10 cellular contexts compared by ENCODE assay signal in the genomic region with DNA sequence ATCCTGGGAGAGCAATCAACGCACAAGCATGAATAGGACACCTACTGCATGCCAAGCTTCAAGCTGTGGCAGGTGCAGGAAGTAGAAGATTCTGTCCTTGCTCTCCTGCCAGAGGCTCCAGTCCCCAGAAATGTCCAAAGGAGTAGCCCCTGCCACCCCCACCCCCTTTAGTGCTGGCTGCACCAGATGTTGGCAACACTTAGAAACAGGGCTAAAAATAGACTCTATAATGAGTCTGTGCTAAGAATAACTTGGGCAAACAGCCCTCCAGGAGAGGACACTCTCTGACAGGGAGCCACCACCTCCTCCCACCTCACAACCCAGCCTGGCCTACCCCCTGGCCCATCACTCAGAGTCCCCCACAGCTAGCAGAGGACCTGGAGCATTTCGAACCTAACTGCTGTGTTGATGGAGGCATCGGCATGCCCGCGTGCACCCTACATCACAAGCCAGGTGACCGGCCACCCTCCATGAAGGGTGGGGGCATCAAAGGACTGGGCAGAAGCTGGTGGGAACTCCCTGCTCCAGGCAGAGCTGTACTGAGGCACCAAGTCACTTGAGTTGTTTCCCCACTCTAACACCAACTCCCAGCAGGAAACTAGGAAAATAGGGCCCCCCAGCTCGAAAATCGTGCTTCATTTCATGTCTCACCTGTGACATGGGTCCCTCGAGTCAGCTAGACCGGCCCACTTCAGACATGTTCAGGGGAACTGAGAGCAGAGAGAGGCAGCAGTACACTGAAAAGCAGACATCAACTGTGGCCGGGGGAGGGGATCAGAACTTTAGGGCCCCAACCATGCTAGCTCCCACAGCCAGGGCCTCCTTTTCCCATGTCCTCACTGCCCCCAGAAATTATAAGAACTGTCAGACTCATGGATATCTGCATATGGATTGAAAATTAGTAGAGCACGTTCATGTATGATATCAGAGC. TPM values are rescaled to one million over a fixed set of nuclear protein-coding genes. Genes with fewer than 3 reads are reported as not detected.
DNase-seq lines count a peak whose midpoint lies in the region; ATAC-seq and TF ChIP-seq lines count a peak whose summit lies in the region.
"Had no signal": no experiment of that assay in that cellular context is flagged by ENCODE, and none has a peak within 500 bp of the region (broad histone marks: within the 10 kb centered on the region; RNA-seq: fewer than 3 reads in every experiment).

No MANE protein-coding gene starts in this region.

- H3K36me3 ChIP-seq in GM06990 (ENCODE audit: control insufficient read depth, insufficient read depth, low read length): peaks cover 12% of the 10 kb centered on the region
- H3K36me3 ChIP-seq: neural progenitor cell had no signal

- DNase-seq in GM06990 (ENCODE audit: extremely low read depth, insufficient read length) (no peak), NCI-H2029 (lab: John Stamatoyannopoulos, UW) (peak; percentile 66), progenitor cell of endocrine pancreas (ENCODE audit: low spot score, unreplicated experiment) (no peak), mesothelial cell of epicardium (ENCODE audit: low spot score in 2 of 2, unreplicated experiment in 2 of 2) (no peak), KBM-7 (no peak)
- DNase-seq in activated naive CD4-positive, alpha-beta T cell treated with anti-CD3 and anti-CD28 coated beads for 36 hours: no peak
- DNase-seq: T-helper 1 cell had no signal

- intact Hi-C loops in dendritic cell treated with granulocyte-macrophage colony-stimulating factor and Interleukin-4, amounts not matched to agents 40 ng/mL and 50 ng/mL, for 4 days (cut with micrococcal nuclease): no loop called here
- intact Hi-C loops in activated naive CD4-positive, alpha-beta T cell treated with anti-CD3 and anti-CD28 coated beads for 36 hours (cut with micrococcal nuclease): no loop called here

- H3K4me3 Mint-ChIP-seq in dendritic cell treated with granulocyte-macrophage colony-stimulating factor and Interleukin-4, amounts not matched to agents 40 ng/mL and 50 ng/mL, for 4 days: no peak overlapping the region
- no peak overlapping the region for H3K4me3 Mint-ChIP-seq in progenitor cell of endocrine pancreas (ENCODE audit: low read depth)
- H3K4me3 Mint-ChIP-seq in mesothelial cell of epicardium: no peak overlapping the region
- H3K4me3 Mint-ChIP-seq in activated naive CD4-positive, alpha-beta T cell treated with anti-CD3 and anti-CD28 coated beads for 36 hours: no peak overlapping the region
- H3K4me3 Mint-ChIP-seq: neural progenitor cell had no signal

- peak overlapping the region; percentile 41 for H3K4me3 ChIP-seq in GM06990 (replicated peaks; ENCODE audit: low read depth, low read length)
- H3K4me3 ChIP-seq: neural progenitor cell had no signal

- in situ Hi-C loops in KBM-7 (cut with MboI; ENCODE audit: low pct_unique_long_range_greater_than_20kb, low sequenced_read_pairs): no loop called here

- CTCF ChIA-PET in activated naive CD4-positive, alpha-beta T cell treated with anti-CD3 and anti-CD28 coated beads for 36 hours (lab: Charles Lee): interaction anchor here (0.5 to 1.1 kb wide), 7 partner anchors 9 to 514 kb away, joined by 3 to 6 read pairs (median 3); no protein-coding TSS in a partner anchor

- H3K4me1 Mint-ChIP-seq in dendritic cell treated with granulocyte-macrophage colony-stimulating factor and Interleukin-4, amounts not matched to agents 40 ng/mL and 50 ng/mL, for 4 days (ENCODE audit: low read depth): peaks cover 92% of the 10 kb centered on the region
- H3K4me1 Mint-ChIP-seq in progenitor cell of endocrine pancreas (ENCODE audit: low read depth) (no peaks in the 10 kb centered on the region), mesothelial cell of epicardium (peaks cover 9% of the 10 kb centered on the region)
- H3K4me1 Mint-ChIP-seq in activated naive CD4-positive, alpha-beta T cell treated with anti-CD3 and anti-CD28 coated beads for 36 hours (ENCODE audit: low read depth): peaks cover 15% of the 10 kb centered on the region

- H3K27me3 Mint-ChIP-seq in dendritic cell treated with granulocyte-macrophage colony-stimulating factor and Interleukin-4, amounts not matched to agents 40 ng/mL and 50 ng/mL, for 4 days: no peaks in the 10 kb centered on the region
- H3K27me3 Mint-ChIP-seq in progenitor cell of endocrine pancreas: no peaks in the 10 kb centered on the region
- no peaks in the 10 kb centered on the region for H3K27me3 Mint-ChIP-seq in mesothelial cell of epicardium (ENCODE audit: low read depth)
- H3K27me3 Mint-ChIP-seq in activated naive CD4-positive, alpha-beta T cell treated with anti-CD3 and anti-CD28 coated beads for 36 hours (ENCODE audit: low read depth): no peaks in the 10 kb centered on the region

- ATAC-seq in HG03175 (IDR thresholded peaks at IDR 0.05; ENCODE audit: unreplicated experiment): no peak

- no peak for TF ChIP-seq CTCF in GM06990 (IDR thresholded peaks at IDR 0.05; ENCODE audit: insufficient read depth, low read length, poor library complexity, severe bottlenecking)
- TF ChIP-seq CTCF in progenitor cell of endocrine pancreas (IDR thresholded peaks at IDR 0.05; ENCODE audit: unreplicated experiment): no peak
- no peak for TF ChIP-seq CTCF in mesothelial cell of epicardium (IDR thresholded peaks at IDR 0.05; ENCODE audit: unreplicated experiment)

- no peaks in the 10 kb centered on the region for H3K9me3 Mint-ChIP-seq in dendritic cell treated with granulocyte-macrophage colony-stimulating factor and Interleukin-4, amounts not matched to agents 40 ng/mL and 50 ng/mL, for 4 days
- no peaks in the 10 kb centered on the region for H3K9me3 Mint-ChIP-seq in progenitor cell of endocrine pancreas (ENCODE audit: low read depth)
- H3K9me3 Mint-ChIP-seq in mesothelial cell of epicardium: no peaks in the 10 kb centered on the region
- no peaks in the 10 kb centered on the region for H3K9me3 Mint-ChIP-seq in activated naive CD4-positive, alpha-beta T cell treated with anti-CD3 and anti-CD28 coated beads for 36 hours
- H3K9me3 Mint-ChIP-seq: neural progenitor cell had no signal

- H3K36me3 Mint-ChIP-seq in dendritic cell treated with granulocyte-macrophage colony-stimulating factor and Interleukin-4, amounts not matched to agents 40 ng/mL and 50 ng/mL, for 4 days (ENCODE audit: low read depth): peaks cover 28% of the 10 kb centered on the region
- H3K36me3 Mint-ChIP-seq in progenitor cell of endocrine pancreas (ENCODE audit: insufficient read depth) (no peaks in the 10 kb centered on the region), mesothelial cell of epicardium (no peaks in the 10 kb centered on the region)
- no peaks in the 10 kb centered on the region for H3K36me3 Mint-ChIP-seq in activated naive CD4-positive, alpha-beta T cell treated with anti-CD3 and anti-CD28 coated beads for 36 hours (ENCODE audit: low read depth)
- H3K36me3 Mint-ChIP-seq: neural progenitor cell had no signal

- H3K27ac Mint-ChIP-seq in dendritic cell treated with granulocyte-macrophage colony-stimulating factor and Interleukin-4, amounts not matched to agents 40 ng/mL and 50 ng/mL, for 4 days: peak overlapping the region; percentile 51
- H3K27ac Mint-ChIP-seq in progenitor cell of endocrine pancreas (peak overlapping the region; percentile 56), mesothelial cell of epicardium (no peak overlapping the region)
- no peak overlapping the region for H3K27ac Mint-ChIP-seq in activated naive CD4-positive, alpha-beta T cell treated with anti-CD3 and anti-CD28 coated beads for 36 hours

- H3K27me3 ChIP-seq in GM06990 (replicated peaks; ENCODE audit: control insufficient read depth, insufficient read depth, low read length): no peaks in the 10 kb centered on the region
- H3K27me3 ChIP-seq: neural progenitor cell had no signal

RNA-seq across cellular contexts. Expression of a gene that starts 18.6 kb away (rescaled TPM):
- total RNA-seq in progenitor cell of endocrine pancreas (0.48 and 0.55 TPM in 2 replicates), mesothelial cell of epicardium (3.2 to 4.4 TPM (median 3.8 TPM) in 3 replicates)
- 1 to 10 TPM; 5.7 to 7.9 TPM for total RNA-seq in activated naive CD4-positive, alpha-beta T cell treated with anti-CD3 and anti-CD28 coated beads for 36 hours

RNA-seq across cellular contexts. Expression of a gene that starts 30.4 kb away (rescaled TPM):
- not detected in 2 replicates for total RNA-seq in progenitor cell of endocrine pancreas
- not detected in 3 replicates for total RNA-seq in mesothelial cell of epicardium
- total RNA-seq in activated naive CD4-positive, alpha-beta T cell treated with anti-CD3 and anti-CD28 coated beads for 36 hours: not detected

Comparison
In these comparisons a context has a peak if more than half of its experiments do, and no peak if none do; other contexts are left out.
1. H3K27ac Mint-ChIP-seq: peak in dendritic cell treated with granulocyte-macrophage colony-stimulating factor and Interleukin-4, amounts not matched to agents 40 ng/mL and 50 ng/mL, for 4 days (single experiment) and progenitor cell of endocrine pancreas (single experiment); none in mesothelial cell of epicardium (single experiment) and activated naive CD4-positive, alpha-beta T cell treated with anti-CD3 and anti-CD28 coated beads for 36 hours (single experiment).